13 cellular contexts compared by ENCODE assay signal in genomic region chr9:121324755-121325154, GRCh38. TPM values are rescaled to one million over a fixed set of nuclear protein-coding genes. Genes with fewer than 3 reads are reported as not detected.
DNase-seq lines count a peak whose midpoint lies in the region; ATAC-seq and TF ChIP-seq lines count a peak whose summit lies in the region.
"Had no signal": no experiment of that assay in that cellular context is flagged by ENCODE, and none has a peak within 500 bp of the region (broad histone marks: within the 10 kb centered on the region; RNA-seq: fewer than 3 reads in every experiment).

No MANE protein-coding gene starts in this region.

- H3K4me3 ChIP-seq in Caco-2 (ENCODE audit: low read depth, low read length) = no peak overlapping the region
- no peak overlapping the region for H3K4me3 ChIP-seq in left lung
- no peak overlapping the region for H3K4me3 ChIP-seq in stomach
- H3K4me3 ChIP-seq in SJCRH30 = no peak overlapping the region

- POLR2A ChIA-PET in Caco-2 (lab: Charles Lee) = no interaction called here

- WGBS in stomach, 5 donors = 84 to 91% (median 86%) methylated on average over 2 of the region's 2 CpGs

- H3K36me3 Mint-ChIP-seq in Caco-2 (ENCODE audit: insufficient read depth, unreplicated experiment) = peaks cover 42% of the 10 kb centered on the region
- no peaks in the 10 kb centered on the region for H3K36me3 Mint-ChIP-seq in activated T-helper 17 cell treated with anti-CD3 and anti-CD28 coated beads, Interleukin-2, amount 50 U/mL, for 72 hours (ENCODE audit: low read depth)

- H3K4me1 ChIP-seq in Caco-2 (peaks cover 20% of the 10 kb centered on the region; the same call in 1 of the 2 replicates), left lung (peaks cover 6 to 87% of the 10 kb centered on the region in 2 donors), stomach (peaks cover 30 to 89% (median 47%) of the 10 kb centered on the region in 4 donors), SJCRH30 (peaks cover 7% of the 10 kb centered on the region; the same call in 1 of the 2 replicates)
- H3K4me1 ChIP-seq: foreskin keratinocyte had no signal

- no peak for TF ChIP-seq CTCF in Caco-2 (IDR thresholded peaks at IDR 0.05; ENCODE audit: insufficient read depth in 1 of 2, low read depth in 1 of 2, low read length in 1 of 2, severe bottlenecking in 1 of 2, unreplicated experiment in 1 of 2)
- no peak for TF ChIP-seq CTCF in left lung (IDR thresholded peaks at IDR 0.05)
- no peak for TF ChIP-seq CTCF in stomach (IDR thresholded peaks at IDR 0.05)

- no peak for TF ChIP-seq EP300 in stomach (IDR thresholded peaks at IDR 0.05)

- H3K27me3 ChIP-seq in Caco-2 (replicated peaks; ENCODE audit: control insufficient read depth, insufficient read depth, low read length) = no peaks in the 10 kb centered on the region
- no peaks in the 10 kb centered on the region for H3K27me3 ChIP-seq in left lung
- no peaks in the 10 kb centered on the region for H3K27me3 ChIP-seq in stomach
- no peaks in the 10 kb centered on the region for H3K27me3 ChIP-seq in SJCRH30
- H3K27me3 ChIP-seq: foreskin keratinocyte had no signal

- H3K27ac ChIP-seq in angular gyrus (ENCODE audit: low read depth, low read length) (peak overlapping the region; percentile 46), left lung (peak overlapping the region; percentile 85), stomach (peak overlapping the region in 4 of 5 donors; percentile 86 to 96 (median 88)), SJCRH30 (no peak overlapping the region)
- H3K27ac ChIP-seq: foreskin keratinocyte had no signal

- TF ChIP-seq POLR2A in stomach (IDR thresholded peaks at IDR 0.05) = no peak

- no TSS peak for BruUV-seq in Caco-2 (replicated peaks; lab: Mats Ljungman, UMichigan)

- H3K9me3 ChIP-seq in Caco-2 (no peaks in the 10 kb centered on the region), left lung (no peaks in the 10 kb centered on the region), stomach (no peaks in the 10 kb centered on the region), SJCRH30 (replicated peaks) (no peaks in the 10 kb centered on the region)

- H3K27me3 Mint-ChIP-seq in Caco-2 (ENCODE audit: insufficient read depth, unreplicated experiment) = no peaks in the 10 kb centered on the region
- H3K27me3 Mint-ChIP-seq in activated T-helper 17 cell treated with anti-CD3 and anti-CD28 coated beads, Interleukin-2, amount 50 U/mL, for 72 hours = no peaks in the 10 kb centered on the region

- H3K9me3 Mint-ChIP-seq in Caco-2 (ENCODE audit: unreplicated experiment) = no peaks in the 10 kb centered on the region
- H3K9me3 Mint-ChIP-seq in activated T-helper 17 cell treated with anti-CD3 and anti-CD28 coated beads, Interleukin-2, amount 50 U/mL, for 72 hours = no peaks in the 10 kb centered on the region
- H3K9me3 Mint-ChIP-seq: activated T-helper 2 cell treated with anti-CD3 and anti-CD28 coated beads, Interferon-gamma antibody, Interleukin-2, Interleukin-4, amounts not matched to agents 10 μg/mL and 5 μg/mL and 100 μg/mL, durations not matched to agents 14 hours and 24 hours and 36 hours had no signal

- H3K36me3 ChIP-seq in Caco-2 (ENCODE audit: control insufficient read depth, insufficient read depth, low read length) = peaks cover 10% of the 10 kb centered on the region
- peaks cover 0 to 92% of the 10 kb centered on the region in 2 donors for H3K36me3 ChIP-seq in left lung
- H3K36me3 ChIP-seq in stomach = peaks cover 79 to 95% (median 92%) of the 10 kb centered on the region in 4 donors
- H3K36me3 ChIP-seq in SJCRH30 = no peaks in the 10 kb centered on the region

- H3K4me1 Mint-ChIP-seq in Caco-2 (ENCODE audit: low read depth, unreplicated experiment) = peaks cover 11% of the 10 kb centered on the region
- H3K4me1 Mint-ChIP-seq in activated T-helper 17 cell treated with anti-CD3 and anti-CD28 coated beads, Interleukin-2, amount 50 U/mL, for 72 hours = no peaks in the 10 kb centered on the region

- CTCF ChIA-PET in Caco-2 (lab: Charles Lee) = no interaction called here

- intact Hi-C loops in Caco-2 (cut with micrococcal nuclease; ENCODE audit: unreplicated experiment) (no loop called here), left lung (cut with DNase I) (loop anchor here in 1 of 2 donors (5.0 kb wide), 1 partner anchor 53 kb away; no protein-coding TSS in a partner anchor), stomach (cut with DNase I; ENCODE audit: low total_unique reads) (no loop called here)

- DNase-seq in Caco-2 = no peak
- DNase-seq in left lung = no peak
- no peak for DNase-seq in stomach
- no peak for DNase-seq in occipital lobe (lab: John Stamatoyannopoulos, UW)
- no peak for DNase-seq in SJCRH30
- DNase-seq in activated CD8-positive, alpha-beta memory T cell treated with anti-CD3 and anti-CD28 coated beads for 24 hours = no peak
- DNase-seq: DMS 273 treated with DMSO at 0.1 percent for 48 hours; foreskin keratinocyte; SHP77 treated with DMSO at 0.1 percent for 48 hours; stimulated activated CD4-positive, alpha-beta T cell treated with anti-CD3 and anti-CD28 coated beads, Interleukin-4, amount 100 ng/mL, for 4 hours had no signal

- H3K27ac Mint-ChIP-seq in Caco-2 (ENCODE audit: unreplicated experiment) = peak overlapping the region; percentile 12
- H3K27ac Mint-ChIP-seq in activated T-helper 17 cell treated with anti-CD3 and anti-CD28 coated beads, Interleukin-2, amount 50 U/mL, for 72 hours = no peak overlapping the region
- H3K27ac Mint-ChIP-seq: activated T-helper 2 cell treated with anti-CD3 and anti-CD28 coated beads, Interferon-gamma antibody, Interleukin-2, Interleukin-4, amounts not matched to agents 10 μg/mL and 5 μg/mL and 100 μg/mL, durations not matched to agents 14 hours and 24 hours and 36 hours had no signal

- ATAC-seq in left lung = no peak
- ATAC-seq in activated T-helper 17 cell treated with anti-CD3 and anti-CD28 coated beads, Interleukin-2, amount 50 U/mL, for 72 hours (replicated peaks) = no peak
- ATAC-seq: foreskin keratinocyte had no signal

- no peak overlapping the region for H3K4me3 Mint-ChIP-seq in Caco-2 (ENCODE audit: unreplicated experiment)
- no peak overlapping the region for H3K4me3 Mint-ChIP-seq in activated T-helper 17 cell treated with anti-CD3 and anti-CD28 coated beads, Interleukin-2, amount 50 U/mL, for 72 hours

RNA-seq across cellular contexts. Expression of gene STOM, which starts 45.3 kb away (rescaled TPM):
- total RNA-seq in Caco-2 (2022) (26.5 and 33.1 TPM in 2 replicates), left lung (100 to 1,000 TPM; 496 to 576 TPM), stomach (100 to 1,000 TPM in 4 of 5 donors, 10 to 100 TPM in 1; 85.7 to 238 (median 137) TPM), occipital lobe (25.1 TPM)
- polyA plus RNA-seq in stomach = 100 to 1,000 TPM in 1 of 3 donors, 10 to 100 TPM in 2; 35.3 to 174 (median 45.6) TPM
- 10 to 100 TPM; 50.8 to 69.4 TPM for total RNA-seq in activated T-helper 17 cell treated with anti-CD3 and anti-CD28 coated beads, Interleukin-2, amount 50 U/mL, for 72 hours
- total RNA-seq in SJCRH30 (2014; rRNA removed; shearing (Covaris generic)) = 31.6 and 32.8 TPM in 2 replicates

RNA-seq across cellular contexts. Expression of gene GSN, which starts 56.8 kb away (rescaled TPM):
- total RNA-seq in Caco-2 (2022) = 99.6 and 100 TPM in 2 replicates
- 100 to 1,000 TPM; 395 to 485 TPM for total RNA-seq in left lung
- total RNA-seq in stomach = 100 to 1,000 TPM; 385 to 909 (median 565) TPM
- polyA plus RNA-seq in stomach = 100 to 1,000 TPM; 215 to 742 (median 424) TPM
- 28.5 TPM for total RNA-seq in occipital lobe
- total RNA-seq in activated T-helper 17 cell treated with anti-CD3 and anti-CD28 coated beads, Interleukin-2, amount 50 U/mL, for 72 hours = 1 to 10 TPM; 5.1 to 5.6 TPM
- total RNA-seq in SJCRH30 (2014; rRNA removed; shearing (Covaris generic)) = 43.4 and 44.1 TPM in 2 replicates
